Comparison of ENCODE assay signal across 13 cellular contexts in genomic region chr9:1732670-1733069, GRCh38.
A peak's percentile ranks its signal among the peaks of the same experiment; 100 is the strongest.
DNase-seq lines count a peak whose midpoint lies in the region; ATAC-seq, FAIRE-seq and TF ChIP-seq lines count a peak whose summit lies in the region.
"Had no signal": no experiment of that assay in that cellular context is flagged by ENCODE, and none has a peak within 500 bp of the region (broad histone marks: within the 10 kb centered on the region; RNA-seq: fewer than 3 reads in every experiment).

No MANE protein-coding gene starts in this region.

- H3K27ac ChIP-seq in GM23338 (ENCODE audit: low read depth): no peak overlapping the region
- no peak overlapping the region for H3K27ac ChIP-seq in PC-3 (ENCODE audit: low read length)
- no peak overlapping the region for H3K27ac ChIP-seq in keratinocyte (ENCODE audit: control insufficient read depth, insufficient read depth, low read length)
- H3K27ac ChIP-seq: esophagus squamous epithelium, uterus had no signal

- no peaks in the 10 kb centered on the region for H3K36me3 ChIP-seq in GM23338 (ENCODE audit: insufficient read depth)
- no peaks in the 10 kb centered on the region for H3K36me3 ChIP-seq in PC-3 (ENCODE audit: low read depth, low read length)
- H3K36me3 ChIP-seq in keratinocyte (ENCODE audit: control insufficient read depth in 2 of 2, extremely low read depth in 1 of 2, insufficient read depth in 2 of 2, low read length in 2 of 2): no peaks in the 10 kb centered on the region
- H3K36me3 ChIP-seq: esophagus squamous epithelium, uterus had no signal

- POLR2A ChIA-PET in PC-3 (lab: Charles Lee; ENCODE audit: unreplicated experiment): no interaction called here

- no peak overlapping the region for H2AFZ ChIP-seq in GM23338
- no peak overlapping the region for H2AFZ ChIP-seq in PC-3 (ENCODE audit: low read length)
- no peak overlapping the region for H2AFZ ChIP-seq in keratinocyte (ENCODE audit: control insufficient read depth, low read length)

- H3K4me2 ChIP-seq in GM23338: no peak overlapping the region
- H3K4me2 ChIP-seq in PC-3 (ENCODE audit: low read length): no peak overlapping the region
- no peak overlapping the region for H3K4me2 ChIP-seq in keratinocyte (ENCODE audit: control insufficient read depth, extremely low read depth, insufficient read depth, low read depth, low read length)

- H3K27me3 ChIP-seq in GM23338 (ENCODE audit: insufficient read depth): peaks cover 11% of the 10 kb centered on the region; the same call in 1 of the 2 replicates
- H3K27me3 ChIP-seq in PC-3 (ENCODE audit: low read length): peaks cover 11% of the 10 kb centered on the region; the same call in 1 of the 2 replicates
- no peaks in the 10 kb centered on the region for H3K27me3 ChIP-seq in keratinocyte (ENCODE audit: control insufficient read depth, extremely low read depth, insufficient read depth, low read length)
- H3K27me3 ChIP-seq: esophagus squamous epithelium, uterus had no signal

- H3K9ac ChIP-seq in PC-3 (ENCODE audit: low read length) (no peak overlapping the region), keratinocyte (ENCODE audit: control insufficient read depth, extremely low read depth, insufficient read depth, low read length) (no peak overlapping the region)

- H3K9me3 ChIP-seq in PC-3 (ENCODE audit: low read length) (no peaks in the 10 kb centered on the region), keratinocyte (ENCODE audit: control insufficient read depth, low read depth, low read length) (no peaks in the 10 kb centered on the region)
- H3K9me3 ChIP-seq: esophagus squamous epithelium, uterus had no signal

- CTCF ChIA-PET in PC-3 (lab: Charles Lee): no interaction called here

- H3K4me3 ChIP-seq in GM23338 (no peak overlapping the region), PC-3 (ENCODE audit: low read length) (no peak overlapping the region), keratinocyte (ENCODE audit: control insufficient read depth in 2 of 3, extremely low read depth in 1 of 3, insufficient read depth in 2 of 3, low read depth in 1 of 3, low read length in 3 of 3) (no peak overlapping the region)
- H3K4me3 ChIP-seq: esophagus squamous epithelium, uterus had no signal

- intact Hi-C loops in PC-3 (cut with micrococcal nuclease): no loop called here

- ATAC-seq in GM23338 (no peak), PC-3 (no peak), HG03432 (IDR thresholded peaks at IDR 0.05; ENCODE audit: unreplicated experiment) (no peak)

- H3K4me3 Mint-ChIP-seq in GM23338: no peak overlapping the region
- H3K4me3 Mint-ChIP-seq: activated naive CD8-positive, alpha-beta T cell treated with anti-CD3 and anti-CD28 coated beads, Interleukin-2, amount 10 ng/mL, durations not matched to agents 7 days and 5 days had no signal

- H3K4me1 Mint-ChIP-seq in GM23338: no peaks in the 10 kb centered on the region
- H3K4me1 Mint-ChIP-seq: activated naive CD8-positive, alpha-beta T cell treated with anti-CD3 and anti-CD28 coated beads, Interleukin-2, amount 10 ng/mL, durations not matched to agents 7 days and 5 days had no signal

- H3K9me2 ChIP-seq in GM23338 (ENCODE audit: insufficient read depth) (no peaks in the 10 kb centered on the region), PC-3 (replicated peaks; ENCODE audit: low read length) (no peaks in the 10 kb centered on the region)

- H4K20me1 ChIP-seq in GM23338 (replicated peaks; ENCODE audit: insufficient read depth) (no peaks in the 10 kb centered on the region), PC-3 (ENCODE audit: low read length) (no peaks in the 10 kb centered on the region), keratinocyte (ENCODE audit: control insufficient read depth, extremely low read depth, insufficient read depth, low read length) (no peaks in the 10 kb centered on the region)

- dilution Hi-C loops in keratinocyte (cut with MboI; ENCODE audit: extremely low pct_ligation_motif_present, low sequenced_read_pairs): no loop called here

- H3K9me1 ChIP-seq in keratinocyte (ENCODE audit: control insufficient read depth, extremely low read depth, insufficient read depth, low read length): no peaks in the 10 kb centered on the region

- H3K27me3 Mint-ChIP-seq in GM23338 (ENCODE audit: insufficient read depth, low read depth, poor library complexity): peaks cover 2% of the 10 kb centered on the region
- H3K27me3 Mint-ChIP-seq: activated naive CD8-positive, alpha-beta T cell treated with anti-CD3 and anti-CD28 coated beads, Interleukin-2, amount 10 ng/mL, durations not matched to agents 7 days and 5 days had no signal

- H3K79me2 ChIP-seq in GM23338 (replicated peaks; ENCODE audit: insufficient read depth) (no peaks in the 10 kb centered on the region), PC-3 (ENCODE audit: low read length) (no peaks in the 10 kb centered on the region), keratinocyte (ENCODE audit: control insufficient read depth, insufficient read depth, low read length) (no peaks in the 10 kb centered on the region)

- no peak for FAIRE-seq in keratinocyte (lab: Jason Lieb, UNC)

- no peaks in the 10 kb centered on the region for H3F3A ChIP-seq in GM23338 (replicated peaks; ENCODE audit: low read depth)
- H3F3A ChIP-seq in PC-3 (ENCODE audit: low read length, unreplicated experiment): no peaks in the 10 kb centered on the region

- H3K27ac Mint-ChIP-seq in GM23338: no peak overlapping the region
- H3K27ac Mint-ChIP-seq: activated naive CD8-positive, alpha-beta T cell treated with anti-CD3 and anti-CD28 coated beads, Interleukin-2, amount 10 ng/mL, durations not matched to agents 7 days and 5 days had no signal

- H3K4me1 ChIP-seq in GM23338 (ENCODE audit: insufficient read depth): no peaks in the 10 kb centered on the region
- H3K4me1 ChIP-seq in PC-3 (ENCODE audit: insufficient read depth, low read length): no peaks in the 10 kb centered on the region
- H3K4me1 ChIP-seq in keratinocyte (ENCODE audit: control insufficient read depth, extremely low read depth, insufficient read depth, low read length): no peaks in the 10 kb centered on the region
- H3K4me1 ChIP-seq: esophagus squamous epithelium, uterus had no signal

- no TSS peak for BruUV-seq in PC-3 (replicated peaks; lab: Mats Ljungman, UMichigan)

- no peaks in the 10 kb centered on the region; the same call in 2 of the 3 replicates for H3K9me3 Mint-ChIP-seq in GM23338
- H3K9me3 Mint-ChIP-seq: activated naive CD8-positive, alpha-beta T cell treated with anti-CD3 and anti-CD28 coated beads, Interleukin-2, amount 10 ng/mL, durations not matched to agents 7 days and 5 days had no signal

- no peaks in the 10 kb centered on the region for H3K36me3 Mint-ChIP-seq in GM23338 (ENCODE audit: low read depth)
- H3K36me3 Mint-ChIP-seq: activated naive CD8-positive, alpha-beta T cell treated with anti-CD3 and anti-CD28 coated beads, Interleukin-2, amount 10 ng/mL, durations not matched to agents 7 days and 5 days had no signal

- DNase-seq in NCI-H345 (lab: John Stamatoyannopoulos, UW): peak; percentile 17
- DNase-seq in NCI-H345 treated with DMSO at 0.1 percent for 48 hours (lab: John Stamatoyannopoulos, UW; ENCODE audit: unreplicated experiment): no peak
- no peak for DNase-seq in GM23338 (ENCODE audit: low spot score)
- peak; percentile 35 for DNase-seq in PC-3
- no peak for DNase-seq in keratinocyte (ENCODE audit: low read depth, low spot score)
- no peak for DNase-seq in middle frontal gyrus (ENCODE audit: extremely low spot score, low spot score)
- DNase-seq in NCI-H2081 treated with DMSO at 0.1 percent for 48 hours (lab: John Stamatoyannopoulos, UW): no peak
- DNase-seq: activated CD8-positive, alpha-beta memory T cell treated with anti-CD3 and anti-CD28 coated beads, Interleukin-2, amount 50 U/mL, for 4 hours; activated naive CD8-positive, alpha-beta T cell treated with anti-CD3 and anti-CD28 coated beads, Interleukin-2, amount 10 ng/mL, durations not matched to agents 7 days and 5 days; esophagus squamous epithelium; NCI-H1048; uterus had no signal

- TF ChIP-seq CTCF in GM23338 (conservative IDR thresholded peaks at IDR 0.05; ENCODE audit: low read depth in 2 of 2): 0 out of 4 replicates have a peak, but pooled peaks have one; percentile 15 to 19
- TF ChIP-seq CTCF in PC-3 (conservative IDR thresholded peaks at IDR 0.05; ENCODE audit: low read depth, low read length): peak; percentile 65
- peak; percentile 29 to 56 (median 41) for TF ChIP-seq CTCF in keratinocyte (optimal IDR thresholded peaks at IDR 0.05 in 1 of 3, IDR thresholded peaks at IDR 0.05 in 1 of 3, conservative IDR thresholded peaks at IDR 0.05 in 1 of 3; ENCODE audit: extremely low read depth in 1 of 3, insufficient read depth in 2 of 3, low read length in 3 of 3)

TF ChIP-seq in GM23338, 12 proteins besides CTCF, POLR2A, EP300 and RAD21:
- TF ChIP-seq EZH2 (IDR thresholded peaks at IDR 0.05; ENCODE audit: low read depth, unreplicated experiment): no peak
- no peak for TF ChIP-seq ZNF114 (CRISPR knock-in tag; IDR thresholded peaks at IDR 0.05)
- no peak for TF ChIP-seq STAT1 (IDR thresholded peaks at IDR 0.05; ENCODE audit: unreplicated experiment)

Comparison
In these comparisons a context has a peak if more than half of its experiments do, and no peak if none do; other contexts are left out.
1. DNase-seq: peak in NCI-H345 (single experiment) and PC-3 (single experiment); none in NCI-H345 treated with DMSO at 0.1 percent for 48 hours (single experiment), GM23338 (single experiment), keratinocyte (single experiment), middle frontal gyrus (single experiment) and NCI-H2081 treated with DMSO at 0.1 percent for 48 hours (single experiment).
2. Peak in every context shown above with its lines, with median percentiles within 50 percentile points of each other: CTCF ChIP-seq.